9 cellular contexts compared by ENCODE assay signal in the genomic region with DNA sequence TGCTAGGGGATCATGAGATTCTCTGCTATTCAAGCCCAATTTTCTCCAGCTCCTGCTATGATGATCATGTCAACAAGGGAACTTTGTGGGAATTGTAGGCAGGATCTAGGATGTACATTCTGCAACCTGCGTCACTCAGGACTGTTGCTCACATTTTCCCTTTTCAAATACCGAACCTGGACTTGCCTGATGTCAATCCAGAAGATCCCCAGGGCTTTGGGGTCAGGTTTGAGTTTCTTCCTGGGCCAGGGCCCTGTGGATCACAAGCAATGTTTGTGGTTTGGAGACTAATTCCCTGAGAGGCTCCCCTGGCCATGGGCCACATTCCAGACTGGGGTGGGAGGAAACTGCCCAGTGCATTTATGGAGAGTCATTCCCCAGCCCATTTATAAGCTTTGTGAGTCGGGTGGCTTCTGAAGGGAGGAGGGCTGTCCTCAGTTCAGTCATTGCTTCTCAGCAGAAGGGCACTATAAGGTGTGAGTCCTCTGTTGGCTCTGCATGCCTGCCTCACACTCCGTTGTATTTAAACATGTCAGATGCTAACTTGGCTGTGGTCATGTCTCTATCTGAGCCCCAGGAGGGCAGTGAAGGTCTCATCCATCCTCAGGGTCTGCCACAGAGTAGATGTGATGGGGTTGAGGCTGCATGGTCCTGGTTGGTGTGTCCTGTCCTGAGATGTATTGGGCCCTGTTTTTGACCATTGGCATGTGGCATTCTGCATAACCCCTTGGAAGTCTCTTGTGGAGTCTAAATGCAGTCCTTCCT. TPM values are rescaled to one million over a fixed set of nuclear protein-coding genes. Genes with fewer than 3 reads are reported as not detected.
A peak's percentile ranks its signal among the peaks of the same experiment; 100 is the strongest.
DNase-seq lines count a peak whose midpoint lies in the region; ATAC-seq and TF ChIP-seq lines count a peak whose summit lies in the region.
"Had no signal": no experiment of that assay in that cellular context is flagged by ENCODE, and none has a peak within 500 bp of the region (broad histone marks: within the 10 kb centered on the region; RNA-seq: fewer than 3 reads in every experiment).

No MANE protein-coding gene starts in this region.

- peak overlapping the region; percentile 2 for H3K9ac ChIP-seq in muscle layer of colon (ENCODE audit: low read length)

- H3K9me3 ChIP-seq in esophagus (ENCODE audit: control insufficient read depth in 2 of 2, insufficient read depth in 1 of 2, low read depth in 1 of 2, low read length in 1 of 2), result no peaks in the 10 kb centered on the region
- H3K9me3 ChIP-seq in muscle layer of colon (ENCODE audit: low read length), result no peaks in the 10 kb centered on the region

- H3K4me1 ChIP-seq in esophagus (ENCODE audit: control insufficient read depth in 2 of 2, insufficient read depth in 2 of 2, low read length in 1 of 2) (peaks cover 0 to 9% of the 10 kb centered on the region in 2 donors), muscle layer of colon (ENCODE audit: insufficient read depth, low read length) (peaks cover 26% of the 10 kb centered on the region)

- no peaks in the 10 kb centered on the region for H3K36me3 ChIP-seq in esophagus (ENCODE audit: control insufficient read depth in 2 of 2, insufficient read depth in 2 of 2, low read length in 1 of 2)
- no peaks in the 10 kb centered on the region for H3K36me3 ChIP-seq in muscle layer of colon (ENCODE audit: insufficient read depth, low read length)

- H3K27ac ChIP-seq in esophagus (ENCODE audit: low read depth in 2 of 2, low read length in 1 of 2), result peak overlapping the region; percentile 64 to 84
- peak overlapping the region; percentile 77 for H3K27ac ChIP-seq in muscle layer of colon (ENCODE audit: low read depth, low read length)

- CTCF ChIA-PET in AG04449 (lab: Yijun Ruan, JAX), result interaction anchor here (0.9 to 10.7 kb wide), 14 partner anchors 12 to 599 kb away, joined by 3 to 146 read pairs (median 28); no protein-coding TSS in a partner anchor

- POLR2A ChIA-PET in AG04449 (lab: Yijun Ruan, JAX), result interaction anchor here (0.8 to 1.5 kb wide), 5 partner anchors 13 to 132 kb away, joined by 3 to 5 read pairs (median 3); no protein-coding TSS in a partner anchor

- H3K27me3 ChIP-seq in esophagus (ENCODE audit: control insufficient read depth in 1 of 2, insufficient read depth in 2 of 2, low read length in 2 of 2) (no peaks in the 10 kb centered on the region), muscle layer of colon (ENCODE audit: control insufficient read depth in 1 of 2, insufficient read depth in 2 of 2, low read length in 2 of 2) (no peaks in the 10 kb centered on the region)

- DNase-seq in AG04449 (ENCODE audit: low read depth, low spot score), result peak; percentile 96
- peak; percentile 42 for DNase-seq in NCI-H2196 (lab: John Stamatoyannopoulos, UW; ENCODE audit: unreplicated experiment)
- no peak for DNase-seq in T-helper 1 cell
- DNase-seq: H7 had no signal

- no peak for TF ChIP-seq CTCF in AG04449 (IDR thresholded peaks at IDR 0.05; ENCODE audit: insufficient read depth, low read length, missing control alignments)

- H3K4me3 ChIP-seq in AG04449 (ENCODE audit: low read depth, low read length) (no peak overlapping the region), esophagus (ENCODE audit: low read depth in 1 of 2, low read length in 2 of 2) (no peak overlapping the region), muscle layer of colon (ENCODE audit: low read depth in 1 of 2, low read length in 2 of 2) (no peak overlapping the region)

- 43 to 52% methylated on average over 4 of the region's 4 CpGs for WGBS in esophagus, 2 donors

- ATAC-seq in GM18909 (IDR thresholded peaks at IDR 0.05; ENCODE audit: poor library complexity, unreplicated experiment), result no peak
- no peak for ATAC-seq in GM18502 (IDR thresholded peaks at IDR 0.05; ENCODE audit: poor library complexity, unreplicated experiment)
- ATAC-seq in HG03565 (IDR thresholded peaks at IDR 0.05; ENCODE audit: unreplicated experiment), result no peak

RNA-seq across cellular contexts. Expression of a gene that starts 6.5 kb away (rescaled TPM):
- polyA plus RNA-seq in esophagus, result under 1 TPM; 0.04 to 0.10 TPM

RNA-seq across cellular contexts. Expression of a gene that starts 10.4 kb away (rescaled TPM):
- under 1 TPM; 0.05 to 0.08 TPM for polyA plus RNA-seq in esophagus

RNA-seq across cellular contexts. Expression of a gene that starts 40.2 kb away (rescaled TPM):
- polyA plus RNA-seq in esophagus, result not detected

RNA-seq across cellular contexts. Expression of a gene that starts 47.9 kb away (rescaled TPM):
- 100 to 1,000 TPM; 153 to 213 TPM for polyA plus RNA-seq in esophagus

Comparison
In these comparisons a context has a peak if more than half of its experiments do, and no peak if none do; other contexts are left out.
1. DNase-seq: peak in AG04449 (single experiment) and NCI-H2196 (single experiment); none in T-helper 1 cell (0 of 5).